In genomic region chr14:77026166-77026929, GRCh38 we compare ENCODE assay signal across 1 cellular context.
TF ChIP-seq lines count a peak whose summit lies in the region.

No MANE protein-coding gene starts in this region.

TF ChIP-seq in HepG2, 621 proteins besides CTCF, POLR2A, EP300 and RAD21 (continued from another document):
- TF ChIP-seq ZHX2 (IDR thresholded peaks at IDR 0.05; ENCODE audit: low read depth) (no peak), ZHX2 (CRISPR knock-in tag; IDR thresholded peaks at IDR 0.05; ENCODE audit: borderline replicate concordance) (no peak), REPIN1 (CRISPR knock-in tag; IDR thresholded peaks at IDR 0.05; ENCODE audit: borderline replicate concordance, low read depth) (no peak), CREB3 (CRISPR knock-in tag; IDR thresholded peaks at IDR 0.05) (no peak), MEF2D (CRISPR knock-in tag; IDR thresholded peaks at IDR 0.05) (no peak), NR1H2 (CRISPR knock-in tag; IDR thresholded peaks at IDR 0.05; ENCODE audit: borderline replicate concordance, low read depth) (no peak), MXD3 (CRISPR knock-in tag; IDR thresholded peaks at IDR 0.05) (no peak; the same call in 1 of the 2 replicates), NKX3-1 (CRISPR knock-in tag; IDR thresholded peaks at IDR 0.05) (no peak), JARID2 (CRISPR knock-in tag; IDR thresholded peaks at IDR 0.05; ENCODE audit: insufficient replicate concordance) (peak; percentile 3), IKZF5 (CRISPR knock-in tag; IDR thresholded peaks at IDR 0.05) (peak; percentile 26; the same call in 1 of the 2 replicates), ZNF784 (CRISPR knock-in tag; IDR thresholded peaks at IDR 0.05; ENCODE audit: borderline replicate concordance) (0 out of 2 replicates have a peak, but pooled peaks have one; percentile 12), TEF (CRISPR knock-in tag; IDR thresholded peaks at IDR 0.05) (no peak), ZNF160 (CRISPR knock-in tag; IDR thresholded peaks at IDR 0.05) (no peak), BRCA1 (CRISPR knock-in tag; IDR thresholded peaks at IDR 0.05) (no peak), ZFX (CRISPR knock-in tag; IDR thresholded peaks at IDR 0.05; ENCODE audit: low read depth) (peak; percentile 53), ZNF251 (CRISPR knock-in tag; IDR thresholded peaks at IDR 0.05) (no peak), ZNF484 (CRISPR knock-in tag; IDR thresholded peaks at IDR 0.05; ENCODE audit: borderline replicate concordance, low read depth) (no peak), GABPB1 (CRISPR knock-in tag; IDR thresholded peaks at IDR 0.05) (peak; percentile 36; the same call in 1 of the 2 replicates), KMT2A (CRISPR knock-in tag; IDR thresholded peaks at IDR 0.05) (0 out of 2 replicates have a peak, but pooled peaks have one; percentile 2), FOXP1 (IDR thresholded peaks at IDR 0.05) (no peak), FOXP1 (CRISPR knock-in tag; IDR thresholded peaks at IDR 0.05) (no peak)
TF ChIP-seq in HepG2: peak in this region for 38.
